Comparison of ENCODE assay signal across 36 cellular contexts in the genomic region with DNA sequence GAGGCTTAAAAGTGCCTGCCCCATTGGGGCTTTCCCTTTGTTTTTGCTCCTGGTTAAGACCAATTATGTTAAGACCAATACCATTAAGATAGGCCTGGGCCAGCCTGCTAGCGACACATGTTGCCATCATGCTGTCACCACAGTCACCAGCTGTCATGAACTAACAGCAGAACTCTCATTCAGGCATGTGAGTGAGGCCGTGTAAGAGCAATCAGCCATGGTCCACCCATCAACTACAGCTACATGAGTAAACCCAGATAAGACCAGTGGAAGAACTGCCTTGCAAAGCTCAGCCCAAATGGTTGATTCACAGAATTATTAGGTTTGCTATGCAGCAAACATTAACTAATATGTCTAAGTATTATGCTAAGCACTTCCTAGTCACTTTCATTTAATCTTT. TPM values are rescaled to one million over a fixed set of nuclear protein-coding genes. Genes with fewer than 3 reads are reported as not detected.
"Had no signal": no experiment of that assay in that cellular context is flagged by ENCODE, and none has a peak within 500 bp of the region (broad histone marks: within the 10 kb centered on the region; RNA-seq: fewer than 3 reads in every experiment).

No MANE protein-coding gene starts in this region.

- H3K27ac ChIP-seq: adrenal gland, body of pancreas, brain microvascular endothelial cell, breast epithelium, VCaP had no signal

- ATAC-seq: activated CD8-positive, alpha-beta T cell treated with anti-CD3 and anti-CD28 coated beads for 36 hours; activated naive CD4-positive, alpha-beta T cell treated with anti-CD3 and anti-CD28 coated beads, Interleukin-2, amount 50 U/mL, for 72 hours; activated T-cell treated with anti-CD3 and anti-CD28 coated beads, Interleukin-2, amount 50 U/mL, for 4 hours; activated T-cell treated with anti-CD3 and anti-CD28 coated beads, Interleukin-2, amount 50 U/mL, for 72 hours; activated T-helper 17 cell treated with anti-CD3 and anti-CD28 coated beads, Interleukin-2, amount 50 U/mL, for 72 hours; body of pancreas had no signal

- DNase-seq: activated B cell treated with CpG ODN at 0.5 μM for 24 hours; activated CD4-positive, alpha-beta memory T cell treated with anti-CD3 and anti-CD28 coated beads for 36 hours; activated CD4-positive, alpha-beta T cell treated with anti-CD3 and anti-CD28 coated beads for 4 hours; activated CD4-positive, alpha-beta T cell treated with anti-CD3 and anti-CD28 coated beads, Interleukin-2, amount 10 ng/mL, durations not matched to agents 24 days and 14 days; activated CD4-positive, alpha-beta T cell treated with anti-CD3 and anti-CD28 coated beads, Interleukin-2, amount 50 U/mL, for 1 hour; activated CD4-positive, alpha-beta T cell treated with anti-CD3 and anti-CD28 coated beads, Interleukin-2, amount 50 U/mL, for 4 hours; activated CD4-positive, CD25-positive, alpha-beta regulatory T cell treated with anti-CD3 and anti-CD28 coated beads, Interleukin-2, amount 50 U/mL, for 72 hours; activated CD8-positive, alpha-beta memory T cell treated with anti-CD3 and anti-CD28 coated beads, Interleukin-2, amount 50 U/mL, for 4 hours; activated CD8-positive, alpha-beta T cell treated with anti-CD3 and anti-CD28 coated beads for 36 hours; activated effector memory CD4-positive, alpha-beta T cell treated with anti-CD3 and anti-CD28 coated beads, Interleukin-2, amount 50 U/mL, for 16 hours; activated gamma-delta T cell treated with Interleukin-2 at 50 U/mL for 16 hours; activated naive CD4-positive, alpha-beta T cell; activated naive CD4-positive, alpha-beta T cell treated with anti-CD3 and anti-CD28 coated beads for 36 hours; activated naive CD4-positive, alpha-beta T cell treated with anti-CD3 and anti-CD28 coated beads, Interleukin-2, amount 50 U/mL, for 16 hours; activated naive CD8-positive, alpha-beta T cell treated with anti-CD3 and anti-CD28 coated beads for 36 hours; activated T-cell treated with anti-CD3 and anti-CD28 coated beads for 4 hours; activated T-cell treated with anti-CD3 and anti-CD28 coated beads, Interleukin-2, amount 50 U/mL, for 1 hour; activated T-cell treated with anti-CD3 and anti-CD28 coated beads, Interleukin-2, amount 50 U/mL, for 4 hours; activated T-cell treated with anti-CD3 and anti-CD28 coated beads, Interleukin-2, amount 50 U/mL, for 72 hours; adrenal gland; amniotic stem cell; aorta; body of pancreas; brain microvascular endothelial cell; central memory CD4-positive, alpha-beta T cell; T-helper 2 cell; T-helper 9 cell had no signal

- H3K4me3 ChIP-seq: adrenal gland, body of pancreas, breast epithelium had no signal

- FAIRE-seq: astrocyte, TTC549 had no signal

- H3K4me1 ChIP-seq: adrenal gland, body of pancreas, breast epithelium had no signal

- H3K9me3 ChIP-seq: adrenal gland, body of pancreas, breast epithelium had no signal

- H3K36me3 ChIP-seq: adrenal gland, brain microvascular endothelial cell, breast epithelium had no signal

- H3K27me3 ChIP-seq: adrenal gland, body of pancreas, brain microvascular endothelial cell, breast epithelium had no signal

RNA-seq across cellular contexts. Expression of a gene that starts 19.9 kb away (rescaled TPM):
- total RNA-seq: activated B cell treated with CpG ODN at 0.5 μM for 24 hours; activated CD4-positive, alpha-beta memory T cell treated with anti-CD3 and anti-CD28 coated beads for 36 hours; activated CD4-positive, alpha-beta T cell treated with anti-CD3 and anti-CD28 coated beads, Interleukin-2, amount 10 ng/mL, durations not matched to agents 24 days and 14 days; activated CD8-positive, alpha-beta memory T cell treated with anti-CD3 and anti-CD28 coated beads for 36 hours; activated CD8-positive, alpha-beta T cell treated with anti-CD3 and anti-CD28 coated beads for 36 hours; activated naive CD4-positive, alpha-beta T cell treated with anti-CD3 and anti-CD28 coated beads for 36 hours; activated naive CD4-positive, alpha-beta T cell treated with anti-CD3 and anti-CD28 coated beads, Interleukin-2, amount 50 U/mL, for 72 hours; activated naive CD8-positive, alpha-beta T cell treated with anti-CD3 and anti-CD28 coated beads for 36 hours; activated T-cell treated with anti-CD3 and anti-CD28 coated beads, Interleukin-2, amount 50 U/mL, for 4 hours; activated T-cell treated with anti-CD3 and anti-CD28 coated beads, Interleukin-2, amount 50 U/mL, for 72 hours; activated T-helper 1 cell treated with anti-CD3 and anti-CD28 coated beads, Interleukin-12 subunit alpha, Interleukin-12 subunit beta, Interleukin-2, Interleukin-4 antibody, amounts not matched to agents 30 ng/mL and 10 ng/mL and 1 ng/mL, durations not matched to agents 14 hours and 24 hours and 36 hours; aorta; astrocyte; cerebellum had no signal
- polyA plus RNA-seq: aorta had no signal
